Comparison of ENCODE assay signal across 29 cellular contexts in genomic region chr4:163194593-163194992, GRCh38.
"Had no signal": no experiment of that assay in that cellular context is flagged by ENCODE, and none has a peak within 500 bp of the region (broad histone marks: within the 10 kb centered on the region; RNA-seq: fewer than 3 reads in every experiment).

No MANE protein-coding gene starts in this region.

- H3K4me1 Mint-ChIP-seq: activated B cell treated with CpG ODN at 0.5 μM for 24 hours; activated naive CD4-positive, alpha-beta T cell treated with anti-CD3 and anti-CD28 coated beads, Interleukin-2, amount 10 ng/mL, durations not matched to agents 7 days and 5 days; activated naive CD8-positive, alpha-beta T cell treated with anti-CD3 and anti-CD28 coated beads, Interleukin-2, amount 50 U/mL, for 24 hours had no signal

- H3K27ac Mint-ChIP-seq: activated B cell treated with CpG ODN at 0.5 μM for 24 hours; activated CD4-positive, alpha-beta memory T cell treated with anti-CD3 and anti-CD28 coated beads for 36 hours; activated naive CD4-positive, alpha-beta T cell treated with anti-CD3 and anti-CD28 coated beads, Interleukin-2, amount 10 ng/mL, durations not matched to agents 7 days and 5 days; activated naive CD8-positive, alpha-beta T cell; activated naive CD8-positive, alpha-beta T cell treated with anti-CD3 and anti-CD28 coated beads, Interleukin-2, amount 50 U/mL, for 24 hours; activated T-helper 1 cell treated with anti-CD3 and anti-CD28 coated beads, Interleukin-12 subunit alpha, Interleukin-12 subunit beta, Interleukin-2, Interleukin-4 antibody, amounts not matched to agents 30 ng/mL and 10 ng/mL and 1 ng/mL, durations not matched to agents 14 hours and 24 hours and 36 hours; T-helper 1 cell treated with Interleukin-12 subunit alpha and Interleukin-12 subunit beta and Interleukin-4 antibody, amounts not matched to agents 30 μg/mL and 1 μg/mL, for 36 hours; T-helper 2 cell treated with Interferon-gamma antibody and Interleukin-4, amounts not matched to agents 5 μg/mL and 100 μg/mL, for 36 hours had no signal

- H3K9me3 ChIP-seq: SJCRH30 had no signal

- H3K4me3 ChIP-seq: cardiac muscle cell, SJCRH30, SK-N-MC had no signal

- H3K4me1 ChIP-seq: SJCRH30 had no signal

- DNase-seq: activated B cell treated with CpG ODN at 0.5 μM for 24 hours; activated CD4-positive, alpha-beta memory T cell treated with anti-CD3 and anti-CD28 coated beads for 36 hours; activated CD4-positive, alpha-beta T cell treated with anti-CD3 and anti-CD28 coated beads for 4 hours; activated CD4-positive, alpha-beta T cell treated with anti-CD3 and anti-CD28 coated beads, Interleukin-2, amount 50 U/mL, for 1 hour; activated CD4-positive, CD25-positive, alpha-beta regulatory T cell treated with anti-CD3 and anti-CD28 coated beads, Interleukin-2, amount 50 U/mL, for 72 hours; activated CD8-positive, alpha-beta memory T cell treated with anti-CD3 and anti-CD28 coated beads, Interleukin-2, amount 50 U/mL, for 4 hours; activated gamma-delta T cell treated with Interleukin-2 at 50 U/mL for 16 hours; activated naive CD4-positive, alpha-beta T cell treated with anti-CD3 and anti-CD28 coated beads, Interleukin-2, amount 10 ng/mL, durations not matched to agents 7 days and 5 days; activated naive CD8-positive, alpha-beta T cell treated with anti-CD3 and anti-CD28 coated beads, Interleukin-2, amount 50 U/mL, for 24 hours; activated T-cell treated with anti-CD3 and anti-CD28 coated beads for 4 hours; activated T-cell treated with anti-CD3 and anti-CD28 coated beads, Interleukin-2, amount 50 U/mL, for 4 hours; anterior cingulate cortex; NCI-H1105 treated with DMSO at 0.1 percent for 48 hours; NCI-H1436; NCI-H1694; NCI-H1930; NCI-H2081 treated with DMSO at 0.1 percent for 48 hours; NCI-H345; NCI-H524 treated with DMSO at 0.1 percent for 48 hours; SHP77; SJCRH30 had no signal

- H3K36me3 ChIP-seq: cardiac muscle cell, SJCRH30 had no signal

- H3K27me3 ChIP-seq: cardiac muscle cell, SJCRH30 had no signal

- H3K27ac ChIP-seq: cardiac muscle cell, SJCRH30, SK-N-MC, VCaP had no signal

- H3K36me3 Mint-ChIP-seq: activated naive CD4-positive, alpha-beta T cell treated with anti-CD3 and anti-CD28 coated beads, Interleukin-2, amount 10 ng/mL, durations not matched to agents 7 days and 5 days had no signal

- H3K27me3 Mint-ChIP-seq: activated naive CD4-positive, alpha-beta T cell treated with anti-CD3 and anti-CD28 coated beads, Interleukin-2, amount 10 ng/mL, durations not matched to agents 7 days and 5 days had no signal

- H3K4me3 Mint-ChIP-seq: activated B cell treated with CpG ODN at 0.5 μM for 24 hours; activated CD4-positive, alpha-beta memory T cell treated with anti-CD3 and anti-CD28 coated beads for 36 hours; activated naive CD4-positive, alpha-beta T cell treated with anti-CD3 and anti-CD28 coated beads, Interleukin-2, amount 10 ng/mL, durations not matched to agents 7 days and 5 days; activated naive CD8-positive, alpha-beta T cell; activated naive CD8-positive, alpha-beta T cell treated with anti-CD3 and anti-CD28 coated beads, Interleukin-2, amount 50 U/mL, for 24 hours; activated T-cell treated with anti-CD3 and anti-CD28 coated beads, Interleukin-2, amount 50 U/mL, for 4 hours; activated T-helper 1 cell treated with anti-CD3 and anti-CD28 coated beads, Interleukin-12 subunit alpha, Interleukin-12 subunit beta, Interleukin-2, Interleukin-4 antibody, amounts not matched to agents 30 ng/mL and 10 ng/mL and 1 ng/mL, durations not matched to agents 14 hours and 24 hours and 36 hours; T-helper 1 cell treated with Interleukin-12 subunit alpha and Interleukin-12 subunit beta and Interleukin-4 antibody, amounts not matched to agents 30 μg/mL and 1 μg/mL, for 36 hours; T-helper 2 cell treated with Interferon-gamma antibody and Interleukin-4, amounts not matched to agents 5 μg/mL and 100 μg/mL, for 36 hours had no signal

- ATAC-seq: activated naive CD8-positive, alpha-beta T cell treated with anti-CD3 and anti-CD28 coated beads, Interleukin-2, amount 50 U/mL, for 24 hours; activated T-cell treated with anti-CD3 and anti-CD28 coated beads, Interleukin-2, amount 50 U/mL, for 4 hours; Panc1 had no signal
